ENCODE assay signal across 8 cellular contexts in genomic region chr7:108525985-108526767, GRCh38. TPM values are rescaled to one million over a fixed set of nuclear protein-coding genes. Genes with fewer than 3 reads are reported as not detected.
DNase-seq lines count a peak whose midpoint lies in the region; ATAC-seq and TF ChIP-seq lines count a peak whose summit lies in the region.

Gene PNPLA8 (minus strand): TSS chr7:108526135. CDS start chr7:108515491, 10,644 bp downstream.

- ATAC-seq in GM18499 (IDR thresholded peaks at IDR 0.05; ENCODE audit: insufficient read depth, unreplicated experiment) (peak; percentile 91), HG02943 (IDR thresholded peaks at IDR 0.05; ENCODE audit: low read depth, unreplicated experiment) (peak; percentile 95), left ventricle myocardium superior (peak; percentile 95)

- WGBS in prostate gland: under 1% methylated on average over 59 of the region's 64 CpGs
- under 1% methylated on average over 64 of the region's 64 CpGs for WGBS in urinary bladder

- H3K4me1 ChIP-seq in prostate gland (replicated peaks) (no peaks in the 10 kb centered on the region), urinary bladder (ENCODE audit: insufficient read depth) (peaks cover 2% of the 10 kb centered on the region)

- DNase-seq in NCI-H187 treated with DMSO at 0.1 percent for 48 hours (lab: John Stamatoyannopoulos, UW): peak; percentile 92
- peak; percentile 96 to 100 (median 100) for DNase-seq in anterior cingulate cortex (lab: John Stamatoyannopoulos, UW)
- peak; percentile 100 for DNase-seq in left ventricle myocardium superior
- DNase-seq in prostate gland (ENCODE audit: low spot score): peak; percentile 100

- TF ChIP-seq POLR2A in prostate gland (IDR thresholded peaks at IDR 0.05): peak; percentile 93

- no peaks in the 10 kb centered on the region for H3K27me3 ChIP-seq in prostate gland (replicated peaks; ENCODE audit: insufficient read depth)

- H3K4me3 ChIP-seq in prostate gland (peak within 1 kb of the TSS; percentile 51 to 74), urinary bladder (ENCODE audit: low read depth, low read length) (peak within 1 kb of the TSS; percentile 64)

- H3K27ac ChIP-seq in prostate gland: peak within 1 kb of the TSS; percentile 94 to 97
- peak within 1 kb of the TSS; percentile 99 for H3K27ac ChIP-seq in urinary bladder (ENCODE audit: low read depth)

- intact Hi-C loops in T-helper 2 cell treated with Interferon-gamma antibody and Interleukin-4, amounts not matched to agents 100 ng/mL and 5 ng/mL, for 36 hours (cut with micrococcal nuclease): loop anchor here (1.0 to 5.0 kb wide), 4 partner anchors 43 to 1359 kb away; partner anchors contain the start of genes CBLL1, DLD, DNAJB9 and HBP1
- intact Hi-C loops in left ventricle myocardium superior (cut with micrococcal nuclease) (no loop called here), prostate gland (cut with DNase I) (loop anchor here (2.0 kb wide), 1 partner anchor 43 kb away; the partner anchor contains the start of genes DNAJB9 and THAP5)

- TF ChIP-seq CTCF in prostate gland (IDR thresholded peaks at IDR 0.05): peak in 1 of 4 experiments; percentile 42

- H3K9me3 ChIP-seq in prostate gland: no peaks in the 10 kb centered on the region

- H3K36me3 ChIP-seq in prostate gland: no peaks in the 10 kb centered on the region
- no peaks in the 10 kb centered on the region for H3K36me3 ChIP-seq in urinary bladder (ENCODE audit: insufficient read depth)

RNA-seq across cellular contexts. Expression of gene PNPLA8, which starts in this region (rescaled TPM):
- total RNA-seq in T-helper 2 cell treated with Interferon-gamma antibody and Interleukin-4, amounts not matched to agents 100 ng/mL and 5 ng/mL, for 36 hours: 14.7 and 14.8 TPM in 2 replicates
- total RNA-seq in left ventricle myocardium superior (31.9 TPM), prostate gland (10 to 100 TPM; 25.8 to 27.3 TPM), urinary bladder (61.2 TPM)
- 27.6 TPM for polyA plus RNA-seq in urinary bladder

Comparison
In these comparisons a context has a peak if more than half of its experiments do, and no peak if none do; other contexts are left out.
1. Peak in every context shown above with its lines: DNase-seq, ATAC-seq, H3K4me3 ChIP-seq and H3K27ac ChIP-seq.